1 cellular context compared by ENCODE assay signal in genomic region chr1:113053344-113054138, GRCh38.
TF ChIP-seq lines count a peak whose summit lies in the region.

No MANE protein-coding gene starts in this region.

TF ChIP-seq in K562, 482 proteins besides CTCF, POLR2A, EP300 and RAD21 (continued from another document):
- TF ChIP-seq CEBPG (CRISPR knock-in tag; IDR thresholded peaks at IDR 0.05) (peak; percentile 12; the same call in 1 of the 2 replicates), CEBPG (tag; conservative IDR thresholded peaks at IDR 0.05 in 1 of 2, IDR thresholded peaks at IDR 0.05 in 1 of 2) (no peak), KLF10 (CRISPR knock-in tag; IDR thresholded peaks at IDR 0.05) (no peak)
